In genomic region chr10:101007915-101008822, GRCh38 we compare ENCODE assay signal across 1 cellular context.
TF ChIP-seq lines count a peak whose summit lies in the region.

No MANE protein-coding gene starts in this region.

TF ChIP-seq in GM23338, 12 proteins besides CTCF, POLR2A, EP300 and RAD21 (continued from another document):
- TF ChIP-seq ZNF331 (CRISPR knock-in tag; IDR thresholded peaks at IDR 0.05; ENCODE audit: low read depth): no peak
TF ChIP-seq in GM23338: peak in this region for 1.
